In the genomic region with DNA sequence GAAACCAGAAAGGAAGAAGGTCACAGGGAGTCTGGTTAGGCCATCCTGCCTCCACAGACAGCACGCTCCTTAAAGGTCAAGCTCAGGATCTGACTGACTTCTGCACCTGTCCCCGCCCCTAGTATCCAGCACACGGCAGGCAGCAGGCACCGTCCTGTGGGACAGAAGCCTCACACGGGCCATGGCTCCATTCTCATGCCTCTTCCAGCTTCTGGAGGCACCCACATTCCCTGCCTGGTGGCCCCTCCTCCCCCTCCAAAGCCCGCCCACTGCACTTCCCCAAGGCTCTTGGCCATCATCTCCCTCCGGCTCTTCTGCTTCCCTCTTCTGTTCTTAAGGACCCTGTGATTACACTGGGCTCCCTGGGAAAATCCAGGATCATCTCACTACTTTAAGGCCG, we compare ENCODE assay signal across 11 cellular contexts. TPM values are rescaled to one million over a fixed set of nuclear protein-coding genes. Genes with fewer than 3 reads are reported as not detected.
A peak's percentile ranks its signal among the peaks of the same experiment; 100 is the strongest.
DNase-seq lines count a peak whose midpoint lies in the region; ATAC-seq and TF ChIP-seq lines count a peak whose summit lies in the region.
"Had no signal": no experiment of that assay in that cellular context is flagged by ENCODE, and none has a peak within 500 bp of the region (broad histone marks: within the 10 kb centered on the region; RNA-seq: fewer than 3 reads in every experiment).

No MANE protein-coding gene starts in this region.

- peak overlapping the region; percentile 16; the same call in 1 of the 2 replicates for H3K4me3 ChIP-seq in PC-9
- H3K4me3 ChIP-seq: A549, SK-N-MC had no signal

- ATAC-seq in sciatic nerve (no peak), HG02884 (IDR thresholded peaks at IDR 0.05; ENCODE audit: unreplicated experiment) (no peak), GM21515 (IDR thresholded peaks at IDR 0.05; ENCODE audit: unreplicated experiment) (no peak)

- intact Hi-C loops in PC-9 (cut with micrococcal nuclease; ENCODE audit: unreplicated experiment) (no loop called here), sciatic nerve (cut with DNase I) (no loop called here)

- H3K9me3 Mint-ChIP-seq in T-helper 1 cell treated with Interleukin-12 subunit alpha and Interleukin-12 subunit beta and Interleukin-4 antibody, amounts not matched to agents 30 μg/mL and 1 μg/mL, for 36 hours = no peaks in the 10 kb centered on the region

- H3K79me2 ChIP-seq in PC-9 (ENCODE audit: low read depth) = peaks cover 68% of the 10 kb centered on the region

- H3K9me3 ChIP-seq in PC-9 (ENCODE audit: insufficient read depth, low read depth) = no peaks in the 10 kb centered on the region
- H3K9me3 ChIP-seq: A549 had no signal

- CTCF ChIA-PET in PC-9 (lab: Charles Lee) = interaction anchor here (1.2 kb wide), 1 partner anchor 10 kb away, joined by 5 read pairs; no protein-coding TSS in a partner anchor

- POLR2A ChIA-PET in PC-9 (lab: Charles Lee; ENCODE audit: unreplicated experiment) = interaction anchor here (1.2 kb wide), 1 partner anchor 10 kb away, joined by 11 read pairs; no protein-coding TSS in a partner anchor

- H3K4me3 Mint-ChIP-seq in T-helper 1 cell treated with Interleukin-12 subunit alpha and Interleukin-12 subunit beta and Interleukin-4 antibody, amounts not matched to agents 30 μg/mL and 1 μg/mL, for 36 hours = no peak overlapping the region

- H3K9me2 ChIP-seq in PC-9 (ENCODE audit: insufficient read depth) = no peaks in the 10 kb centered on the region

- peak overlapping the region; percentile 72 for H3K4me2 ChIP-seq in PC-9
- H3K4me2 ChIP-seq: A549 had no signal

- peaks cover 20% of the 10 kb centered on the region for H3K36me3 Mint-ChIP-seq in T-helper 1 cell treated with Interleukin-12 subunit alpha and Interleukin-12 subunit beta and Interleukin-4 antibody, amounts not matched to agents 30 μg/mL and 1 μg/mL, for 36 hours (ENCODE audit: low read depth)

- H3K36me3 ChIP-seq in PC-9 (ENCODE audit: low read depth) = peaks cover 8% of the 10 kb centered on the region; the same call in 1 of the 2 replicates

- peaks cover 49% of the 10 kb centered on the region for H3K4me1 Mint-ChIP-seq in T-helper 1 cell treated with Interleukin-12 subunit alpha and Interleukin-12 subunit beta and Interleukin-4 antibody, amounts not matched to agents 30 μg/mL and 1 μg/mL, for 36 hours (ENCODE audit: low read depth)

- H3K27me3 ChIP-seq in PC-9 (ENCODE audit: insufficient read depth, low read depth) = no peaks in the 10 kb centered on the region

- H3K4me1 ChIP-seq in PC-9 (replicated peaks; ENCODE audit: insufficient read depth) = peaks cover 47% of the 10 kb centered on the region

- H4K20me1 ChIP-seq in PC-9 (ENCODE audit: insufficient read depth) = peaks cover 2% of the 10 kb centered on the region; the same call in 1 of the 2 replicates

- no peak for TF ChIP-seq CTCF in PC-9 (conservative IDR thresholded peaks at IDR 0.05)

- H3F3A ChIP-seq in PC-9 (ENCODE audit: insufficient read depth, low read depth) = peaks cover 21% of the 10 kb centered on the region; the same call in 1 of the 2 replicates

- no TSS peak for BruUV-seq in PC-9 (replicated peaks; lab: Mats Ljungman, UMichigan)

- DNase-seq in T-helper 1 cell (no peak), PC-9 (no peak), islet precursor cell (peak; percentile 52), sciatic nerve (ENCODE audit: low spot score) (peak; percentile 55)
- no peak for DNase-seq in stimulated activated CD8-positive, alpha-beta memory T cell treated with anti-CD3 and anti-CD28 coated beads, Interleukin-4, amount 100 ng/mL, for 48 hours
- DNase-seq: NCI-H1092 treated with DMSO at 0.1 percent for 48 hours had no signal

- H3K27me3 Mint-ChIP-seq in T-helper 1 cell treated with Interleukin-12 subunit alpha and Interleukin-12 subunit beta and Interleukin-4 antibody, amounts not matched to agents 30 μg/mL and 1 μg/mL, for 36 hours (ENCODE audit: low read depth) = no peaks in the 10 kb centered on the region

- no peak overlapping the region for H2AFZ ChIP-seq in PC-9

- peak overlapping the region; percentile 71 for H3K27ac Mint-ChIP-seq in T-helper 1 cell treated with Interleukin-12 subunit alpha and Interleukin-12 subunit beta and Interleukin-4 antibody, amounts not matched to agents 30 μg/mL and 1 μg/mL, for 36 hours

- peak overlapping the region; percentile 76 for H3K27ac ChIP-seq in PC-9
- H3K27ac ChIP-seq: SK-N-MC had no signal

RNA-seq across cellular contexts. Expression of a gene that starts 3.6 kb away (rescaled TPM):
- total RNA-seq in PC-9 (2021) (116 and 183 TPM in 2 replicates), sciatic nerve (28.9 TPM)

RNA-seq across cellular contexts. Expression of a gene that starts 18.0 kb away (rescaled TPM):
- total RNA-seq in PC-9 (2021) = 3.4 and 3.9 TPM in 2 replicates
- total RNA-seq in sciatic nerve = 22.6 TPM

RNA-seq across cellular contexts. Expression of a gene that starts 26.3 kb away (rescaled TPM):
- total RNA-seq in PC-9 (2021) = 507 and 685 TPM in 2 replicates
- total RNA-seq in sciatic nerve = 147 TPM

Comparison
In these comparisons a context has a peak if more than half of its experiments do, and no peak if none do; other contexts are left out.
1. DNase-seq: peak in islet precursor cell (single experiment) and sciatic nerve (single experiment); none in T-helper 1 cell (0 of 5), PC-9 (0 of 2) and stimulated activated CD8-positive, alpha-beta memory T cell treated with anti-CD3 and anti-CD28 coated beads, Interleukin-4, amount 100 ng/mL, for 48 hours (single experiment).